Comparison of ENCODE assay signal across 1 cellular context in the genomic region with DNA sequence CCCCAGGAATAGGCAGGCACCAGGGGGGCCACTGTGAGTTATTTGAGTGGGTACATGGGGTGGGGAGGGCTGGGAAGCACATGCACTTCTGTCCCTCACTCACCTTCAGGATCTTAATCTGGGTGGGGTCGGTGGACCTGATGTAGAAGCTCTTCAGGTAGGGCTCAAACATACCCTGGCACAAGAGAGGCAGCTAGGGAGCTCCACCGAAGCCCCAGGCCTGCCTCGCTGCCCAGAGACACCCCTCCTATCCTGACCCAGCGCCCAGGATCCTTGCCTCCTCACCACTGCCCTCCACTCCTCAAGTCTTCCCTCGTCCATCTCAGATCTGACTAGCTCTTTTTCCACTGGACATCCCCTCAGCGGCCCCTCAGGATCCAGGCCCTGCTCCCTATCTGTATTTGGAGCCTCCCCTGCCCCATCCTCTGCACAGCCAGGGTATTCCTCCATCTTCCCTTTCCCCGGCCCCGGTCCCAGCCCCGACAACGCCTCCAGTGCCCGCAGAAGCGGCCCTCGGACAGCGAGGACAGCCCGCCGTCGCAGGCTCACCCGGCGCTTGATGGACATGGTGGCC.
TF ChIP-seq lines count a peak whose summit lies in the region.

No MANE protein-coding gene starts in this region.

TF ChIP-seq in HepG2, 621 proteins besides CTCF, POLR2A, EP300 and RAD21:
- no peak for TF ChIP-seq RBAK (CRISPR knock-in tag; IDR thresholded peaks at IDR 0.05)
- TF ChIP-seq ZNF207 (IDR thresholded peaks at IDR 0.05; ENCODE audit: borderline replicate concordance), result no peak
- TF ChIP-seq GATA4 (IDR thresholded peaks at IDR 0.05; ENCODE audit: borderline replicate concordance, low read depth), result no peak
